12 cellular contexts compared by ENCODE assay signal in genomic region chr4:185426960-185427688, GRCh38. TPM values are rescaled to one million over a fixed set of nuclear protein-coding genes. Genes with fewer than 3 reads are reported as not detected.
A peak's percentile ranks its signal among the peaks of the same experiment; 100 is the strongest.
DNase-seq lines count a peak whose midpoint lies in the region; ATAC-seq and TF ChIP-seq lines count a peak whose summit lies in the region.
"Had no signal": no experiment of that assay in that cellular context is flagged by ENCODE, and none has a peak within 500 bp of the region (broad histone marks: within the 10 kb centered on the region; RNA-seq: fewer than 3 reads in every experiment).

No MANE protein-coding gene starts in this region.

- H3K27me3 ChIP-seq in gastroesophageal sphincter, result no peaks in the 10 kb centered on the region
- H3K27me3 ChIP-seq: colonic mucosa, stomach had no signal

- TF ChIP-seq EP300 in gastroesophageal sphincter (IDR thresholded peaks at IDR 0.05), result no peak

- intact Hi-C loops in natural killer cell (cut with micrococcal nuclease), result loop anchor here (10.0 kb wide), 1 partner anchor 222 kb away; the partner anchor contains the start of genes CFAP97 and SNX25

- H3K4me1 ChIP-seq in gastroesophageal sphincter, result peaks cover 0 to 34% (median 5%) of the 10 kb centered on the region in 3 donors
- H3K4me1 ChIP-seq: colonic mucosa had no signal

- TF ChIP-seq POLR2A in gastroesophageal sphincter (IDR thresholded peaks at IDR 0.05), result no peak

- ATAC-seq in natural killer cell, result no peak
- ATAC-seq in natural killer cell treated with Interleukin-12 subunit alpha and Interleukin-12 subunit beta and Interleukin-15 and Interleukin-18, amount 100 ng/mL, for 72 hours, result no peak
- ATAC-seq in WTC11, result no peak
- ATAC-seq in memory B cell (ENCODE audit: low read depth), result no peak
- ATAC-seq in gastroesophageal sphincter, result no peak

- CTCF ChIA-PET in WTC11 (lab: Charles Lee), result interaction anchor here (2.3 kb wide), 1 partner anchor 31 kb away, joined by 11 read pairs; the partner anchor contains the start of genes ANKRD37 and LRP2BP

- H3K4me3 Mint-ChIP-seq in natural killer cell (peak overlapping the region; percentile 7), WTC11 (peak overlapping the region; percentile 42), memory B cell (no peak overlapping the region)
- no peak overlapping the region for H3K4me3 Mint-ChIP-seq in natural killer cell treated with Interleukin-12 subunit alpha and Interleukin-12 subunit beta and Interleukin-15 and Interleukin-18, amount 100 ng/mL, for 72 hours

- H3K36me3 ChIP-seq in gastroesophageal sphincter, result peaks cover 0 to under 1% of the 10 kb centered on the region in 2 donors
- H3K36me3 ChIP-seq: colonic mucosa had no signal

- no peak overlapping the region for H3K4me3 ChIP-seq in gastroesophageal sphincter

- POLR2A ChIA-PET in WTC11 (lab: Charles Lee), result no interaction called here

- DNase-seq in natural killer cell (no peak), WTC11 (ENCODE audit: low spot score) (no peak), memory B cell (ENCODE audit: low spot score in 2 of 2) (no peak), NCI-H187 treated with DMSO at 0.1 percent for 48 hours (lab: John Stamatoyannopoulos, UW) (no peak), foreskin melanocyte (no peak), NCI-H82 (lab: John Stamatoyannopoulos, UW) (no peak)
- no peak for DNase-seq in natural killer cell treated with Interleukin-12 subunit alpha and Interleukin-12 subunit beta and Interleukin-15 and Interleukin-18, amount 100 ng/mL, for 72 hours (ENCODE audit: low spot score)
- DNase-seq: amniotic stem cell, colonic mucosa, NCI-H1417, stomach had no signal

- peaks cover 9 to 25% of the 10 kb centered on the region in 2 donors for H3K4me1 Mint-ChIP-seq in natural killer cell
- H3K4me1 Mint-ChIP-seq in natural killer cell treated with Interleukin-12 subunit alpha and Interleukin-12 subunit beta and Interleukin-15 and Interleukin-18, amount 100 ng/mL, for 72 hours (ENCODE audit: low read depth in 2 of 2), result peaks cover 13 to 21% of the 10 kb centered on the region in 2 donors
- peaks cover 10% of the 10 kb centered on the region for H3K4me1 Mint-ChIP-seq in WTC11
- peaks cover 14% of the 10 kb centered on the region for H3K4me1 Mint-ChIP-seq in memory B cell

- no peak for TF ChIP-seq CTCF in natural killer cell (IDR thresholded peaks at IDR 0.05)
- no peak for TF ChIP-seq CTCF in WTC11 (IDR thresholded peaks at IDR 0.05)
- no peak for TF ChIP-seq CTCF in gastroesophageal sphincter (IDR thresholded peaks at IDR 0.05)

- H3K27ac ChIP-seq in gastroesophageal sphincter, result no peak overlapping the region
- H3K27ac ChIP-seq: colonic mucosa had no signal

- H3K27ac Mint-ChIP-seq in natural killer cell (peak overlapping the region; percentile 84 to 89), WTC11 (peak overlapping the region; percentile 82; the same call in 1 of the 2 replicates), memory B cell (peak overlapping the region; percentile 96)
- peak overlapping the region in 1 of 2 donors; percentile 89 for H3K27ac Mint-ChIP-seq in natural killer cell treated with Interleukin-12 subunit alpha and Interleukin-12 subunit beta and Interleukin-15 and Interleukin-18, amount 100 ng/mL, for 72 hours

- H3K9me3 ChIP-seq in gastroesophageal sphincter, result no peaks in the 10 kb centered on the region
- H3K9me3 ChIP-seq: colonic mucosa, stomach had no signal

- no peaks in the 10 kb centered on the region for H3K9me3 Mint-ChIP-seq in natural killer cell
- no peaks in the 10 kb centered on the region for H3K9me3 Mint-ChIP-seq in natural killer cell treated with Interleukin-12 subunit alpha and Interleukin-12 subunit beta and Interleukin-15 and Interleukin-18, amount 100 ng/mL, for 72 hours
- H3K9me3 Mint-ChIP-seq in WTC11, result no peaks in the 10 kb centered on the region
- H3K9me3 Mint-ChIP-seq in memory B cell, result no peaks in the 10 kb centered on the region

- 88 to 92% methylated on average over 7 to 17 of the region's 22 CpGs for WGBS in gastroesophageal sphincter (ENCODE audit: low coverage in 1 of 2), 2 donors

- H3K36me3 Mint-ChIP-seq in natural killer cell (no peaks in the 10 kb centered on the region), WTC11 (no peaks in the 10 kb centered on the region), memory B cell (peaks cover under 1% of the 10 kb centered on the region)
- peaks cover 7% of the 10 kb centered on the region for H3K36me3 Mint-ChIP-seq in natural killer cell treated with Interleukin-12 subunit alpha and Interleukin-12 subunit beta and Interleukin-15 and Interleukin-18, amount 100 ng/mL, for 72 hours

- peaks cover 6 to 21% of the 10 kb centered on the region in 2 donors for H3K27me3 Mint-ChIP-seq in natural killer cell (ENCODE audit: low read depth in 2 of 2)
- peaks cover 14 to 15% of the 10 kb centered on the region in 2 donors for H3K27me3 Mint-ChIP-seq in natural killer cell treated with Interleukin-12 subunit alpha and Interleukin-12 subunit beta and Interleukin-15 and Interleukin-18, amount 100 ng/mL, for 72 hours
- no peaks in the 10 kb centered on the region for H3K27me3 Mint-ChIP-seq in WTC11 (ENCODE audit: low read depth)
- peaks cover 4% of the 10 kb centered on the region for H3K27me3 Mint-ChIP-seq in memory B cell

TF ChIP-seq in WTC11, 78 proteins besides CTCF, POLR2A, EP300 and RAD21 (continues in another document):
- TF ChIP-seq ZNF416 (CRISPR knock-in tag; IDR thresholded peaks at IDR 0.05), result no peak
- TF ChIP-seq, protein P1, sequence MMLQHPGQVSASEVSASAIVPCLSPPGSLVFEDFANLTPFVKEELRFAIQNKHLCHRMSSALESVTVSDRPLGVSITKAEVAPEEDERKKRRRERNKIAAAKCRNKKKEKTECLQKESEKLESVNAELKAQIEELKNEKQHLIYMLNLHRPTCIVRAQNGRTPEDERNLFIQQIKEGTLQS (CRISPR knock-in tag; conservative IDR thresholded peaks at IDR 0.05), result no peak
- TF ChIP-seq, protein P2, sequence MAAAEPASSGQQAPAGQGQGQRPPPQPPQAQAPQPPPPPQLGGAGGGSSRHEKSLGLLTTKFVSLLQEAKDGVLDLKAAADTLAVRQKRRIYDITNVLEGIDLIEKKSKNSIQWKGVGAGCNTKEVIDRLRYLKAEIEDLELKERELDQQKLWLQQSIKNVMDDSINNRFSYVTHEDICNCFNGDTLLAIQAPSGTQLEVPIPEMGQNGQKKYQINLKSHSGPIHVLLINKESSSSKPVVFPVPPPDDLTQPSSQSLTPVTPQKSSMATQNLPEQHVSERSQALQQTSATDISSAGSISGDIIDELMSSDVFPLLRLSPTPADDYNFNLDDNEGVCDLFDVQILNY (CRISPR knock-in tag; IDR thresholded peaks at IDR 0.05), result no peak
- no peak for TF ChIP-seq ZNF532 (CRISPR knock-in tag; IDR thresholded peaks at IDR 0.05; ENCODE audit: borderline replicate concordance)
- no peak for TF ChIP-seq FOXJ3 (CRISPR knock-in tag; IDR thresholded peaks at IDR 0.05; ENCODE audit: borderline replicate concordance)
- no peak for TF ChIP-seq FOXK1 (CRISPR knock-in tag; IDR thresholded peaks at IDR 0.05)
- TF ChIP-seq ZNF671 (CRISPR knock-in tag; IDR thresholded peaks at IDR 0.05), result no peak
- TF ChIP-seq PRRX2 (CRISPR knock-in tag; IDR thresholded peaks at IDR 0.05), result no peak

RNA-seq across cellular contexts. Expression of gene UFSP2, which starts 1.4 kb away (rescaled TPM):
- total RNA-seq in natural killer cell, result 10 to 100 TPM; 14.0 to 18.8 (median 16.7) TPM
- total RNA-seq in natural killer cell treated with Interleukin-12 subunit alpha and Interleukin-12 subunit beta and Interleukin-15 and Interleukin-18, amount 100 ng/mL, for 72 hours, result 10 to 100 TPM; 22.1 to 22.7 TPM
- total RNA-seq in WTC11 (2021), result 29.6 to 33.0 TPM (median 30.8 TPM) in 3 replicates
- 10 to 100 TPM; 36.0 to 63.7 (median 51.9) TPM for total RNA-seq in gastroesophageal sphincter

RNA-seq across cellular contexts. Expression of gene ANKRD37, which starts 30.5 kb away (rescaled TPM):
- total RNA-seq in natural killer cell, result 10 to 100 TPM; 12.9 to 18.6 (median 13.1) TPM
- 10 to 100 TPM; 10.0 to 13.9 TPM for total RNA-seq in natural killer cell treated with Interleukin-12 subunit alpha and Interleukin-12 subunit beta and Interleukin-15 and Interleukin-18, amount 100 ng/mL, for 72 hours
- 3.0 to 6.5 TPM (median 5.6 TPM) in 3 replicates for total RNA-seq in WTC11 (2021)
- total RNA-seq in gastroesophageal sphincter, result 10 to 100 TPM in 2 of 4 donors, 1 to 10 TPM in 2; 6.7 to 16.5 (median 9.8) TPM

RNA-seq across cellular contexts. Expression of gene LRP2BP, which starts 31.4 kb away (rescaled TPM):
- total RNA-seq in natural killer cell (1 to 10 TPM; 1.7 to 2.4 (median 2.2) TPM), WTC11 (2021) (0.33 to 0.69 TPM (median 0.39 TPM) in 3 replicates), gastroesophageal sphincter (1 to 10 TPM in 3 of 4 donors, under 1 TPM in 1; 0.81 to 4.4 (median 1.5) TPM)
- total RNA-seq in natural killer cell treated with Interleukin-12 subunit alpha and Interleukin-12 subunit beta and Interleukin-15 and Interleukin-18, amount 100 ng/mL, for 72 hours, result 1 to 10 TPM in 1 of 2 donors, under 1 TPM in 1; 0.45 to 1.2 TPM

RNA-seq across cellular contexts. Expression of gene CCDC110, which starts 44.4 kb away (rescaled TPM):
- not detected for total RNA-seq in natural killer cell
- total RNA-seq in natural killer cell treated with Interleukin-12 subunit alpha and Interleukin-12 subunit beta and Interleukin-15 and Interleukin-18, amount 100 ng/mL, for 72 hours, result not detected
- 2.1 to 2.9 TPM (median 2.2 TPM) in 3 replicates for total RNA-seq in WTC11 (2021)
- total RNA-seq in gastroesophageal sphincter, result 1 to 10 TPM in 3 of 4 donors, under 1 TPM in 1; 0.67 to 7.5 (median 2.4) TPM

Comparison
In these comparisons a context has a peak if more than half of its experiments do, and no peak if none do; other contexts are left out.
1. H3K4me3 Mint-ChIP-seq: peak in natural killer cell (single experiment) and WTC11 (single experiment); none in natural killer cell treated with Interleukin-12 subunit alpha and Interleukin-12 subunit beta and Interleukin-15 and Interleukin-18, amount 100 ng/mL, for 72 hours (single experiment) and memory B cell (single experiment).